15 cellular contexts compared by ENCODE assay signal in the genomic region with DNA sequence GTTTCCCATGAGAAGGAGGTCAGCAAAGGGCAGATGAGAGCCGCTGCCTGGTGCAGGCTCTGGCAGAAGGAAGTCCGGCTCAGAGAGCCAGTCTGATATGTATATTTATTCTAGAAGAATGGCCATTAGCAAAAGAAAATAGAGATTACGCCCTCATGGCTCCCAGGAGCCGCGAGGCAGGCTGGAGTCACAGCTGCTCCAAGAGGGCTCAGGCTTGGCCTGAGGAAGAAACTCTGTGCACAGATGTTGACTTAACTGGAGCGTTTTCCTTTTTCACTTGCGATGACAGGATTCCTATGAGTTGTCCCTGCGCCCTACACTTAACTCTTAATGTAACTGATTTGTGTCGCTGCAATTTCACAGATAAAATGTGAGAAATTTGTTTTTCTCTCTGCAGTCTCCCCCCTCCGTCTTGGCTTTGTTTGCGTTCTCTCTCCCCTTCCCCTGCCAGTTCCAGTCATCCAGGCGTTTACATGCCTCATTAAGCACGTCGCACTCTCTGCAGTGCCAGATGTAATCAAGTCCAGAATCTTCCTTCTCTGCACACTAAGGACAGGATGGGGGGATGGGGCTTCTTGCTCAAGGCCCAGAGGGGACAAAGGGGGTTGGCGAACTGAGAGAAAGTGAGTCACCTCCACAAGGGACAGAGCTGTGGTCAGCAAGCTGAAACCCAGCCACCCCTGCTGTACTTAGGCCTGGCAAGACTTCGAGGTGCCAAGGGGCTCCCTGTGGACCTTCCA.
DNase-seq lines count a peak whose midpoint lies in the region; FAIRE-seq and TF ChIP-seq lines count a peak whose summit lies in the region.
"Had no signal": no experiment of that assay in that cellular context is flagged by ENCODE, and none has a peak within 500 bp of the region (broad histone marks: within the 10 kb centered on the region; RNA-seq: fewer than 3 reads in every experiment).

No MANE protein-coding gene starts in this region.

- H3K9ac ChIP-seq in GM23248 (no peak overlapping the region), mammary epithelial cell (ENCODE audit: insufficient read depth, low read length) (no peak overlapping the region)

- no peak for FAIRE-seq in RCC 7860 (lab: Jason Lieb, UNC)
- FAIRE-seq: GM12878, pancreas had no signal

- no peak overlapping the region; the same call in 1 of the 2 replicates for H3K4me3 ChIP-seq in AG10803 (ENCODE audit: low read length)
- H3K4me3 ChIP-seq in GM23248: no peak overlapping the region
- H3K4me3 ChIP-seq in mesodermal cell (ENCODE audit: extremely low read depth, insufficient read depth, low read length, poor library complexity, severe bottlenecking): no peak overlapping the region
- H3K4me3 ChIP-seq in mammary epithelial cell (replicated peaks in 1 of 3; ENCODE audit: insufficient read depth in 1 of 3, low read depth in 2 of 3, low read length in 3 of 3): no peak overlapping the region
- H3K4me3 ChIP-seq: ascending aorta, GM12878, pancreas, SJCRH30 had no signal

- TF ChIP-seq CTCF in AG10803 (conservative IDR thresholded peaks at IDR 0.05; ENCODE audit: low read length) (no peak), mammary epithelial cell (conservative IDR thresholded peaks at IDR 0.05 in 1 of 2, IDR thresholded peaks at IDR 0.05 in 1 of 2; ENCODE audit: extremely low read depth in 1 of 2, insufficient read depth in 1 of 2, low read depth in 1 of 2, low read length in 2 of 2) (no peak)

- H3K4me1 ChIP-seq in GM23248 (ENCODE audit: insufficient read depth): peaks cover 5% of the 10 kb centered on the region
- H3K4me1 ChIP-seq in mesodermal cell (ENCODE audit: control insufficient read depth, insufficient read depth, low read length, poor library complexity, severe bottlenecking): peaks cover 9% of the 10 kb centered on the region
- H3K4me1 ChIP-seq in mammary epithelial cell (ENCODE audit: insufficient read depth, low read length): peaks cover 2% of the 10 kb centered on the region
- H3K4me1 ChIP-seq: ascending aorta, pancreas, SJCRH30 had no signal

- DNase-seq in AG10803 (ENCODE audit: low read depth): peak; percentile 54
- DNase-seq in GM23248: peak; percentile 49
- DNase-seq in RCC 7860 (ENCODE audit: low spot score): peak; percentile 28
- DNase-seq in NCI-H2227 treated with DMSO at 0.1 percent for 48 hours (lab: John Stamatoyannopoulos, UW): no peak
- no peak for DNase-seq in NCI-H524 treated with DMSO at 0.1 percent for 48 hours (lab: John Stamatoyannopoulos, UW)
- no peak for DNase-seq in mammary epithelial cell
- no peak for DNase-seq in AML-193 (lab: John Stamatoyannopoulos, UW)
- DNase-seq: activated effector memory CD4-positive, alpha-beta T cell treated with anti-CD3 and anti-CD28 coated beads, Interleukin-2, amount 50 U/mL, for 16 hours; MV-4-11; pancreas; stimulated activated CD4-positive, alpha-beta T cell treated with anti-CD3 and anti-CD28 coated beads, Interleukin-12 subunit alpha, Interleukin-12 subunit beta, amount 100 ng/mL, for 4 hours had no signal

- in situ Hi-C loops in GM23248 (cut with MboI) (no loop called here), mammary epithelial cell (cut with MboI; ENCODE audit: low sequenced_read_pairs in 2 of 2) (no loop called here)

- no peaks in the 10 kb centered on the region for H3K9me2 ChIP-seq in GM23248 (ENCODE audit: insufficient read depth)

- no peaks in the 10 kb centered on the region for H3F3A ChIP-seq in GM23248 (ENCODE audit: insufficient read depth)

- H3K9me3 ChIP-seq in GM23248 (ENCODE audit: low read depth) (no peaks in the 10 kb centered on the region), mesodermal cell (ENCODE audit: control insufficient read depth, low read length) (no peaks in the 10 kb centered on the region), mammary epithelial cell (replicated peaks; ENCODE audit: insufficient read depth, low read length) (no peaks in the 10 kb centered on the region)
- H3K9me3 ChIP-seq: ascending aorta, pancreas, SJCRH30 had no signal

- H3K27me3 ChIP-seq in GM23248 (replicated peaks; ENCODE audit: insufficient read depth) (peaks cover 17% of the 10 kb centered on the region), mammary epithelial cell (ENCODE audit: insufficient read depth, low read length) (no peaks in the 10 kb centered on the region)
- H3K27me3 ChIP-seq: ascending aorta, pancreas, SJCRH30 had no signal

- H3K79me2 ChIP-seq in GM23248 (ENCODE audit: insufficient read depth): no peaks in the 10 kb centered on the region
- no peaks in the 10 kb centered on the region for H3K79me2 ChIP-seq in mammary epithelial cell (ENCODE audit: insufficient read depth, low read length)

- no peak overlapping the region for H3K27ac ChIP-seq in GM23248
- H3K27ac ChIP-seq in mesodermal cell (ENCODE audit: low read depth, low read length, severe bottlenecking): peak overlapping the region; percentile 33
- no peak overlapping the region for H3K27ac ChIP-seq in mammary epithelial cell (ENCODE audit: insufficient read depth, low read depth, low read length)
- H3K27ac ChIP-seq: ascending aorta, pancreas, SJCRH30 had no signal

- dilution Hi-C loops in mammary epithelial cell (cut with HindIII; ENCODE audit: low sequenced_read_pairs): no loop called here

- 9 to 11% methylated on average over 16 of the region's 16 CpGs for WGBS in GM23248 (ENCODE audit: low coverage in 1 of 2, low lambda C conversion rate in 2 of 2, missing lambda C conversion rate in 2 of 2), 2 experiments
- WGBS in mesodermal cell (ENCODE audit: insufficient coverage in 2 of 2), 2 experiments: 91 to 92% methylated on average over 9 to 12 of the region's 16 CpGs
- WGBS in mammary epithelial cell (ENCODE audit: low coverage, missing lambda C conversion rate): 59% methylated on average over 16 of the region's 16 CpGs

- H3K4me2 ChIP-seq in GM23248 (ENCODE audit: unreplicated experiment) (peak overlapping the region; percentile 4), mammary epithelial cell (ENCODE audit: insufficient read depth, low read depth, low read length) (no peak overlapping the region)

- no peaks in the 10 kb centered on the region for H3K36me3 ChIP-seq in GM23248 (ENCODE audit: low read depth)
- no peaks in the 10 kb centered on the region for H3K36me3 ChIP-seq in mesodermal cell (ENCODE audit: control insufficient read depth, insufficient read depth, low read length)
- H3K36me3 ChIP-seq in mammary epithelial cell (ENCODE audit: insufficient read depth, low read length): no peaks in the 10 kb centered on the region
- H3K36me3 ChIP-seq: ascending aorta, pancreas, SJCRH30 had no signal

- intact Hi-C loops in mammary epithelial cell (cut with micrococcal nuclease): no loop called here

- no TSS peak for BruUV-seq in mammary epithelial cell (replicated peaks; lab: Mats Ljungman, UMichigan)

- CTCF ChIA-PET in mammary epithelial cell (lab: Charles Lee; ENCODE audit: low non-redundant PET): no interaction called here

- H2AFZ ChIP-seq in GM23248 (no peak overlapping the region), mammary epithelial cell (ENCODE audit: low read depth, low read length) (no peak overlapping the region)

- H4K20me1 ChIP-seq in GM23248 (ENCODE audit: insufficient read depth): no peaks in the 10 kb centered on the region
- no peaks in the 10 kb centered on the region for H4K20me1 ChIP-seq in mammary epithelial cell (ENCODE audit: insufficient read depth, low read length)

Comparison
In these comparisons a context has a peak if more than half of its experiments do, and no peak if none do; other contexts are left out.
1. DNase-seq: peak in AG10803 (single experiment), GM23248 (single experiment) and RCC 7860 (single experiment); none in NCI-H2227 treated with DMSO at 0.1 percent for 48 hours (single experiment), NCI-H524 treated with DMSO at 0.1 percent for 48 hours (single experiment), mammary epithelial cell (single experiment) and AML-193 (0 of 2).